ENCODE assay signal across 11 cellular contexts in genomic region chr9:88777498-88778312, GRCh38.
A peak's percentile ranks its signal among the peaks of the same experiment; 100 is the strongest.
DNase-seq lines count a peak whose midpoint lies in the region; ATAC-seq, FAIRE-seq and TF ChIP-seq lines count a peak whose summit lies in the region.
"Had no signal": no experiment of that assay in that cellular context is flagged by ENCODE, and none has a peak within 500 bp of the region (broad histone marks: within the 10 kb centered on the region; RNA-seq: fewer than 3 reads in every experiment).

No MANE protein-coding gene starts in this region.

- no peaks in the 10 kb centered on the region for H4K20me1 ChIP-seq in astrocyte (ENCODE audit: insufficient read depth, low read length)

- ATAC-seq in stimulated activated naive CD8-positive, alpha-beta T cell treated with anti-CD3 and anti-CD28 coated beads, Interleukin-15, Interleukin-2, amounts not matched to agents 100 U/mL and 50 U/mL, for 24 hours, result peak; percentile 28
- no peak for ATAC-seq in stimulated activated naive CD8-positive, alpha-beta T cell treated with anti-CD3 and anti-CD28 coated beads, Interleukin-15, amount 100 ng/mL, for 72 hours
- ATAC-seq in GM19035 (IDR thresholded peaks at IDR 0.05; ENCODE audit: unreplicated experiment), result no peak
- ATAC-seq: T-helper 17 cell had no signal

- H3K9ac ChIP-seq in astrocyte (ENCODE audit: low read length) (peak overlapping the region; percentile 62), kidney (ENCODE audit: low read length in 2 of 2) (no peak overlapping the region), endodermal cell (ENCODE audit: extremely low read depth, low read length, poor library complexity, severe bottlenecking) (no peak overlapping the region)

- no peak for TF ChIP-seq POLR2A in GM12891 (IDR thresholded peaks at IDR 0.05; ENCODE audit: low read depth, low read length)

- WGBS in endodermal cell (ENCODE audit: insufficient coverage in 1 of 2, insufficient read length in 1 of 2), 2 experiments, result 75 to 87% methylated on average over 8 to 12 of the region's 12 CpGs

- no peak for DNase-seq in stimulated activated naive CD8-positive, alpha-beta T cell treated with anti-CD3 and anti-CD28 coated beads, Interleukin-15, Interleukin-2, amounts not matched to agents 100 U/mL and 50 U/mL, for 24 hours
- no peak for DNase-seq in stimulated activated naive CD8-positive, alpha-beta T cell treated with anti-CD3 and anti-CD28 coated beads, Interleukin-15, amount 100 ng/mL, for 72 hours
- DNase-seq in astrocyte (ENCODE audit: low read depth), result peak; percentile 51
- peak; percentile 85 for DNase-seq in kidney
- no peak for DNase-seq in endodermal cell
- DNase-seq in activated CD4-positive, CD25-positive, alpha-beta regulatory T cell treated with anti-CD3 and anti-CD28 coated beads, Interleukin-2, amount 50 U/mL, for 72 hours, result no peak
- no peak for DNase-seq in GM12891 (ENCODE audit: insufficient read length, low spot score)
- DNase-seq: activated gamma-delta T cell treated with Interleukin-2 at 50 U/mL for 16 hours, NCI-H1048, T-helper 17 cell had no signal

- H3K4me2 ChIP-seq in astrocyte (ENCODE audit: low read length), result peak overlapping the region; percentile 59

- peak overlapping the region; percentile 44 for H2AFZ ChIP-seq in astrocyte (ENCODE audit: low read depth, low read length)

- TF ChIP-seq CTCF in astrocyte (IDR thresholded peaks at IDR 0.05; ENCODE audit: insufficient read depth, low read depth, low read length) (no peak), kidney (IDR thresholded peaks at IDR 0.05; ENCODE audit: borderline replicate concordance, extremely low read depth, insufficient read depth) (no peak), endodermal cell (conservative IDR thresholded peaks at IDR 0.05) (no peak)

- H3K27ac ChIP-seq in astrocyte (ENCODE audit: low read depth, low read length) (peak overlapping the region; percentile 92), kidney (ENCODE audit: low read depth in 2 of 2, low read length in 2 of 2) (peak overlapping the region; percentile 33 to 41), endodermal cell (ENCODE audit: low read depth, low read length) (no peak overlapping the region)

- H3K9me3 ChIP-seq in astrocyte (ENCODE audit: insufficient read depth, low read depth, low read length), result no peaks in the 10 kb centered on the region
- no peaks in the 10 kb centered on the region for H3K9me3 ChIP-seq in kidney (ENCODE audit: control insufficient read depth in 1 of 2, low read length in 2 of 2)
- H3K9me3 ChIP-seq in endodermal cell (ENCODE audit: control insufficient read depth, low read length), result no peaks in the 10 kb centered on the region

- no peaks in the 10 kb centered on the region for H3K36me3 ChIP-seq in astrocyte (ENCODE audit: insufficient read depth, low read length)
- no peaks in the 10 kb centered on the region for H3K36me3 ChIP-seq in kidney (ENCODE audit: control insufficient read depth in 1 of 2, insufficient read depth in 2 of 2, low read length in 2 of 2)
- H3K36me3 ChIP-seq in endodermal cell (ENCODE audit: control insufficient read depth, insufficient read depth, low read length), result no peaks in the 10 kb centered on the region

- H3K36me3 Mint-ChIP-seq in astrocyte (ENCODE audit: low read depth, unreplicated experiment) (no peaks in the 10 kb centered on the region), endodermal cell (ENCODE audit: low read depth) (no peaks in the 10 kb centered on the region)

- peaks cover 22% of the 10 kb centered on the region for H3K27me3 Mint-ChIP-seq in stimulated activated naive CD8-positive, alpha-beta T cell treated with anti-CD3 and anti-CD28 coated beads, Interleukin-15, amount 100 ng/mL, for 72 hours
- no peaks in the 10 kb centered on the region for H3K27me3 Mint-ChIP-seq in astrocyte (ENCODE audit: low read depth, unreplicated experiment)
- H3K27me3 Mint-ChIP-seq in endodermal cell (ENCODE audit: insufficient read depth), result no peaks in the 10 kb centered on the region

- H3K27ac Mint-ChIP-seq in stimulated activated naive CD8-positive, alpha-beta T cell treated with anti-CD3 and anti-CD28 coated beads, Interleukin-15, amount 100 ng/mL, for 72 hours, result no peak overlapping the region
- peak overlapping the region; percentile 75 for H3K27ac Mint-ChIP-seq in astrocyte (ENCODE audit: unreplicated experiment)
- H3K27ac Mint-ChIP-seq in endodermal cell, result no peak overlapping the region
- H3K27ac Mint-ChIP-seq: T-helper 17 cell had no signal

- H3K79me2 ChIP-seq in astrocyte (ENCODE audit: insufficient read depth, low read length), result no peaks in the 10 kb centered on the region

- H3K27me3 ChIP-seq in astrocyte (ENCODE audit: insufficient read depth, low read length) (no peaks in the 10 kb centered on the region), endodermal cell (ENCODE audit: control insufficient read depth, insufficient read depth, low read length, poor library complexity, severe bottlenecking) (no peaks in the 10 kb centered on the region)

- peaks cover 62% of the 10 kb centered on the region for H3K4me1 ChIP-seq in astrocyte (ENCODE audit: insufficient read depth, low read length)
- H3K4me1 ChIP-seq in kidney (ENCODE audit: control insufficient read depth in 1 of 2, insufficient read depth in 1 of 2, low read depth in 1 of 2, low read length in 2 of 2), result peaks cover 0 to 5% of the 10 kb centered on the region in 2 donors
- peaks cover 28% of the 10 kb centered on the region for H3K4me1 ChIP-seq in endodermal cell (ENCODE audit: control insufficient read depth, insufficient read depth, low read length)

- H3K4me3 ChIP-seq in astrocyte (ENCODE audit: insufficient read depth, low read depth, low read length), result no peak overlapping the region
- H3K4me3 ChIP-seq in kidney (ENCODE audit: low read length in 2 of 2), result peak overlapping the region in 1 of 2 donors; percentile 3
- H3K4me3 ChIP-seq in endodermal cell (ENCODE audit: low read length), result no peak overlapping the region

- no peaks in the 10 kb centered on the region for H3K9me3 Mint-ChIP-seq in stimulated activated naive CD8-positive, alpha-beta T cell treated with anti-CD3 and anti-CD28 coated beads, Interleukin-15, amount 100 ng/mL, for 72 hours
- H3K9me3 Mint-ChIP-seq in astrocyte (ENCODE audit: unreplicated experiment) (no peaks in the 10 kb centered on the region), endodermal cell (no peaks in the 10 kb centered on the region)

- intact Hi-C loops in kidney (cut with DNase I), result no loop called here

- peaks cover 5% of the 10 kb centered on the region for H3K4me1 Mint-ChIP-seq in stimulated activated naive CD8-positive, alpha-beta T cell treated with anti-CD3 and anti-CD28 coated beads, Interleukin-15, amount 100 ng/mL, for 72 hours
- H3K4me1 Mint-ChIP-seq in astrocyte (ENCODE audit: low read depth, unreplicated experiment) (peaks cover 56% of the 10 kb centered on the region), endodermal cell (peaks cover 55% of the 10 kb centered on the region)

- H3K4me3 Mint-ChIP-seq in stimulated activated naive CD8-positive, alpha-beta T cell treated with anti-CD3 and anti-CD28 coated beads, Interleukin-15, amount 100 ng/mL, for 72 hours, result no peak overlapping the region
- H3K4me3 Mint-ChIP-seq in astrocyte (ENCODE audit: unreplicated experiment) (no peak overlapping the region), endodermal cell (no peak overlapping the region)
- H3K4me3 Mint-ChIP-seq: T-helper 17 cell had no signal

- FAIRE-seq in astrocyte (lab: Jason Lieb, UNC) (no peak), kidney (lab: Jason Lieb, UNC) (no peak), GM12891 (lab: Jason Lieb, UNC) (no peak)

TF ChIP-seq in GM12891, 5 proteins besides CTCF, POLR2A, EP300 and RAD21:
- TF ChIP-seq PAX5 (IDR thresholded peaks at IDR 0.05; ENCODE audit: insufficient read depth, low read length, severe bottlenecking), result no peak
- TF ChIP-seq TAF1 (IDR thresholded peaks at IDR 0.05; ENCODE audit: low read depth, low read length), result no peak
- TF ChIP-seq SPI1 (IDR thresholded peaks at IDR 0.05; ENCODE audit: low read depth, low read length), result no peak
- TF ChIP-seq POLR2AphosphoS5 (IDR thresholded peaks at IDR 0.05; ENCODE audit: low read depth, low read length), result no peak
- TF ChIP-seq POU2F2 (IDR thresholded peaks at IDR 0.05; ENCODE audit: low read depth, low read length), result no peak

Comparison
In these comparisons a context has a peak if more than half of its experiments do, and no peak if none do; other contexts are left out.
1. DNase-seq: peak in astrocyte (single experiment) and kidney (single experiment); none in stimulated activated naive CD8-positive, alpha-beta T cell treated with anti-CD3 and anti-CD28 coated beads, Interleukin-15, Interleukin-2, amounts not matched to agents 100 U/mL and 50 U/mL, for 24 hours (single experiment), stimulated activated naive CD8-positive, alpha-beta T cell treated with anti-CD3 and anti-CD28 coated beads, Interleukin-15, amount 100 ng/mL, for 72 hours (0 of 2), endodermal cell (single experiment), activated CD4-positive, CD25-positive, alpha-beta regulatory T cell treated with anti-CD3 and anti-CD28 coated beads, Interleukin-2, amount 50 U/mL, for 72 hours (single experiment) and GM12891 (single experiment).